ENCODE assay signal across 12 cellular contexts in genomic region chr1:165884690-165885304, GRCh38. TPM values are rescaled to one million over a fixed set of nuclear protein-coding genes. Genes with fewer than 3 reads are reported as not detected.
DNase-seq lines count a peak whose midpoint lies in the region; ATAC-seq, FAIRE-seq and TF ChIP-seq lines count a peak whose summit lies in the region.
"Had no signal": no experiment of that assay in that cellular context is flagged by ENCODE, and none has a peak within 500 bp of the region (broad histone marks: within the 10 kb centered on the region; RNA-seq: fewer than 3 reads in every experiment).

No MANE protein-coding gene starts in this region.

- in situ Hi-C loops in GM12878 (cut with MboI) = loop anchor here (5.0 kb wide), 2 partner anchors 37 to 117 kb away; partner anchors contain the start of gene TMCO1

- no peak overlapping the region for H3K27ac Mint-ChIP-seq in naive thymus-derived CD4-positive, alpha-beta T cell
- no peak overlapping the region for H3K27ac Mint-ChIP-seq in stimulated activated effector memory CD8-positive, alpha-beta T cell treated with anti-CD3 and anti-CD28 coated beads, Interleukin-12 subunit alpha, Interleukin-12 subunit beta, amount 100 ng/mL, for 72 hours
- H3K27ac Mint-ChIP-seq: activated T-helper 2 cell treated with anti-CD3 and anti-CD28 coated beads, Interferon-gamma antibody, Interleukin-2, Interleukin-4, amounts not matched to agents 10 μg/mL and 5 μg/mL and 100 μg/mL, durations not matched to agents 14 hours and 24 hours and 36 hours had no signal

- peaks cover 0 to 41% (median 3%) of the 10 kb centered on the region in 7 donors for H3K4me1 Mint-ChIP-seq in naive thymus-derived CD4-positive, alpha-beta T cell
- H3K4me1 Mint-ChIP-seq in stimulated activated effector memory CD8-positive, alpha-beta T cell treated with anti-CD3 and anti-CD28 coated beads, Interleukin-12 subunit alpha, Interleukin-12 subunit beta, amount 100 ng/mL, for 72 hours = peaks cover 20% of the 10 kb centered on the region

- H3K9me3 ChIP-seq in DND-41 (ENCODE audit: insufficient read depth, low read length, severe bottlenecking) = no peaks in the 10 kb centered on the region
- H3K9me3 ChIP-seq in GM12878 (replicated peaks; ENCODE audit: control insufficient read depth, insufficient read depth, low read length) = no peaks in the 10 kb centered on the region
- no peaks in the 10 kb centered on the region for H3K9me3 ChIP-seq in naive thymus-derived CD4-positive, alpha-beta T cell (ENCODE audit: control insufficient read depth in 2 of 3, low read length in 3 of 3)

- 62% methylated on average over 5 of the region's 5 CpGs for WGBS in GM12878 (ENCODE audit: insufficient coverage, insufficient replicate concordance, low lambda C conversion rate, missing lambda C conversion rate)

- H3K4me1 ChIP-seq in DND-41 (ENCODE audit: insufficient read depth, low read length) = peaks cover 26% of the 10 kb centered on the region
- peaks cover 53% of the 10 kb centered on the region for H3K4me1 ChIP-seq in GM12878 (ENCODE audit: control insufficient read depth, insufficient read depth, low read length)
- no peaks in the 10 kb centered on the region for H3K4me1 ChIP-seq in naive thymus-derived CD4-positive, alpha-beta T cell (ENCODE audit: control insufficient read depth in 2 of 2, insufficient read depth in 2 of 2, low read length in 2 of 2)

- H3K4me3 Mint-ChIP-seq in naive thymus-derived CD4-positive, alpha-beta T cell = no peak overlapping the region
- no peak overlapping the region for H3K4me3 Mint-ChIP-seq in stimulated activated effector memory CD8-positive, alpha-beta T cell treated with anti-CD3 and anti-CD28 coated beads, Interleukin-12 subunit alpha, Interleukin-12 subunit beta, amount 100 ng/mL, for 72 hours

- H3K9ac ChIP-seq in DND-41 (ENCODE audit: low read depth, low read length) (no peak overlapping the region), GM12878 (ENCODE audit: control insufficient read depth, insufficient read depth, low read length) (no peak overlapping the region)

- H3K4me3 ChIP-seq in DND-41 (ENCODE audit: low read depth in 1 of 2, low read length in 2 of 2) = no peak overlapping the region
- no peak overlapping the region for H3K4me3 ChIP-seq in HL-60 (replicated peaks; ENCODE audit: insufficient read depth, low read length)
- no peak overlapping the region for H3K4me3 ChIP-seq in GM12878
- H3K4me3 ChIP-seq in naive thymus-derived CD4-positive, alpha-beta T cell (ENCODE audit: low read length) = no peak overlapping the region
- H3K4me3 ChIP-seq: coronary artery, K562 had no signal

- no TSS peak for BruUV-seq in GM12878 (replicated peaks; lab: Mats Ljungman, UMichigan)

- RAD21 ChIA-PET in GM12878 (lab: Charles Lee; ENCODE audit: unreplicated experiment) = interaction anchor here (0.8 to 4.9 kb wide), 16 partner anchors 10 to 283 kb away, joined by 3 to 37 read pairs (median 4); partner anchors contain the start of gene TMCO1

- H2AFZ ChIP-seq in DND-41 (ENCODE audit: low read depth, low read length) (no peak overlapping the region), GM12878 (ENCODE audit: control insufficient read depth, low read depth, low read length) (no peak overlapping the region)

- intact Hi-C loops in GM12878 (cut with micrococcal nuclease; ENCODE audit: unreplicated experiment) = loop anchor here (5.0 kb wide), 1 partner anchor 42 kb away; no protein-coding TSS in a partner anchor
- intact Hi-C loops in naive thymus-derived CD4-positive, alpha-beta T cell (cut with micrococcal nuclease) = no loop called here

- H3K36me3 ChIP-seq in DND-41 (ENCODE audit: insufficient read depth, low read length) (peaks cover 44% of the 10 kb centered on the region), GM12878 (ENCODE audit: control insufficient read depth in 2 of 2, insufficient read depth in 2 of 2, low read length in 1 of 2) (no peaks in the 10 kb centered on the region; a peak in 2 of 4 replicates)
- no peaks in the 10 kb centered on the region for H3K36me3 ChIP-seq in naive thymus-derived CD4-positive, alpha-beta T cell (ENCODE audit: control insufficient read depth in 2 of 3, insufficient read depth in 3 of 3, low read length in 3 of 3)

- no peak for TF ChIP-seq EP300 in GM12878 (IDR thresholded peaks at IDR 0.05; ENCODE audit: borderline replicate concordance in 1 of 2, control insufficient read depth in 1 of 2, low read depth in 2 of 2, low read length in 2 of 2)

- H3K79me2 ChIP-seq in DND-41 (ENCODE audit: insufficient read depth, low read length) = peaks cover 100% of the 10 kb centered on the region
- H3K79me2 ChIP-seq in GM12878 (ENCODE audit: control insufficient read depth, insufficient read depth, low read length) = peaks cover 89% of the 10 kb centered on the region

- H3K27me3 Mint-ChIP-seq in naive thymus-derived CD4-positive, alpha-beta T cell = no peaks in the 10 kb centered on the region

- H4K20me1 ChIP-seq in DND-41 (ENCODE audit: insufficient read depth, low read length) (peaks cover 95% of the 10 kb centered on the region), GM12878 (ENCODE audit: control insufficient read depth, insufficient read depth) (no peaks in the 10 kb centered on the region)

- H3K4me2 ChIP-seq in DND-41 (ENCODE audit: insufficient read depth, low read length) = no peak overlapping the region
- H3K4me2 ChIP-seq in GM12878 (ENCODE audit: control insufficient read depth, insufficient read depth) = peak overlapping the region; percentile 20

- no peak for FAIRE-seq in GM12878 (lab: Jason Lieb, UNC)
- FAIRE-seq: K562 had no signal

- no peak for TF ChIP-seq CTCF in DND-41 (IDR thresholded peaks at IDR 0.05; ENCODE audit: borderline replicate concordance, extremely low read depth, low read length, poor library complexity, severe bottlenecking)
- TF ChIP-seq CTCF in HL-60 (IDR thresholded peaks at IDR 0.05; ENCODE audit: insufficient read depth, low read length) = no peak
- TF ChIP-seq CTCF in GM12878 (IDR thresholded peaks at IDR 0.05 in 2 of 3, conservative IDR thresholded peaks at IDR 0.05 in 1 of 3; ENCODE audit: control insufficient read depth in 2 of 3, extremely low read depth in 1 of 3, insufficient read depth in 1 of 3, low read depth in 3 of 3, low read length in 3 of 3) = no peak

- TF ChIP-seq RAD21 in GM12878 (IDR thresholded peaks at IDR 0.05; ENCODE audit: insufficient read depth, low read depth, low read length) = no peak

- DNase-seq in DND-41 (no peak), HL-60 (ENCODE audit: low read depth in 1 of 2, low spot score in 1 of 2) (peak; percentile 29 to 80), GM12878 (ENCODE audit: low read depth, low spot score) (no peak), DMS 273 (lab: John Stamatoyannopoulos, UW; ENCODE audit: unreplicated experiment) (no peak), NCI-H524 treated with DMSO at 0.1 percent for 48 hours (lab: John Stamatoyannopoulos, UW) (no peak)
- DNase-seq in naive thymus-derived CD4-positive, alpha-beta T cell = no peak
- no peak for DNase-seq in stimulated activated CD8-positive, alpha-beta memory T cell treated with anti-CD3 and anti-CD28 coated beads, Interleukin-4, amount 100 ng/mL, for 48 hours
- DNase-seq in stimulated activated effector memory CD8-positive, alpha-beta T cell treated with anti-CD3 and anti-CD28 coated beads, Interleukin-12 subunit alpha, Interleukin-12 subunit beta, amount 100 ng/mL, for 72 hours (ENCODE audit: low spot score in 2 of 2) = no peak
- DNase-seq: activated CD4-positive, CD25-positive, alpha-beta regulatory T cell had no signal

- ATAC-seq in DND-41 (ENCODE audit: insufficient read depth, low read depth) = no peak
- ATAC-seq in GM12878 = peak; percentile 70
- peak; percentile 74 for ATAC-seq in naive thymus-derived CD4-positive, alpha-beta T cell
- ATAC-seq in stimulated activated effector memory CD8-positive, alpha-beta T cell treated with anti-CD3 and anti-CD28 coated beads, Interleukin-12 subunit alpha, Interleukin-12 subunit beta, amount 100 ng/mL, for 72 hours = no peak

- H3K9me3 Mint-ChIP-seq in naive thymus-derived CD4-positive, alpha-beta T cell = no peaks in the 10 kb centered on the region
- no peaks in the 10 kb centered on the region for H3K9me3 Mint-ChIP-seq in stimulated activated effector memory CD8-positive, alpha-beta T cell treated with anti-CD3 and anti-CD28 coated beads, Interleukin-12 subunit alpha, Interleukin-12 subunit beta, amount 100 ng/mL, for 72 hours
- H3K9me3 Mint-ChIP-seq: activated T-helper 2 cell treated with anti-CD3 and anti-CD28 coated beads, Interferon-gamma antibody, Interleukin-2, Interleukin-4, amounts not matched to agents 10 μg/mL and 5 μg/mL and 100 μg/mL, durations not matched to agents 14 hours and 24 hours and 36 hours had no signal

- TF ChIP-seq POLR2A in GM12878 (IDR thresholded peaks at IDR 0.05; ENCODE audit: low read depth, low read length) = no peak

- peaks cover 0 to 4% (median 0%) of the 10 kb centered on the region in 5 donors for H3K36me3 Mint-ChIP-seq in naive thymus-derived CD4-positive, alpha-beta T cell
- peaks cover 5% of the 10 kb centered on the region for H3K36me3 Mint-ChIP-seq in stimulated activated effector memory CD8-positive, alpha-beta T cell treated with anti-CD3 and anti-CD28 coated beads, Interleukin-12 subunit alpha, Interleukin-12 subunit beta, amount 100 ng/mL, for 72 hours

- CTCF ChIA-PET in GM12878 (lab: Yijun Ruan, JAX) = interaction anchor here (0.8 to 3.1 kb wide), 17 partner anchors 9 to 284 kb away, joined by 3 to 18 read pairs (median 5); partner anchors contain the start of genes ALDH9A1, TMCO1 and UCK2
- CTCF ChIA-PET in naive thymus-derived CD4-positive, alpha-beta T cell (lab: Charles Lee) = interaction anchor here (1.0 kb wide), 1 partner anchor 45 kb away, joined by 3 read pairs; no protein-coding TSS in a partner anchor

- 0 out of 2 replicates have a peak overlapping the region, but pooled peaks have one; percentile 6 for H3K27ac ChIP-seq in DND-41 (ENCODE audit: low read length)
- peak overlapping the region; percentile 63 for H3K27ac ChIP-seq in HL-60 (replicated peaks)
- H3K27ac ChIP-seq in GM12878 (ENCODE audit: control insufficient read depth, insufficient read depth) = peak overlapping the region; percentile 64
- H3K27ac ChIP-seq in naive thymus-derived CD4-positive, alpha-beta T cell (ENCODE audit: low read depth, low read length) = no peak overlapping the region
- H3K27ac ChIP-seq: coronary artery had no signal

- SMC1A ChIA-PET in GM12878 (lab: Charles Lee; ENCODE audit: uncharacterized antibody, unreplicated experiment) = interaction anchor here (0.6 to 5.8 kb wide), 26 partner anchors 8 to 283 kb away, joined by 3 to 49 read pairs (median 8); partner anchors contain the start of gene TMCO1

- POLR2A ChIA-PET in GM12878 (lab: Charles Lee) = interaction anchor here (0.9 to 2.6 kb wide), 8 partner anchors 9 to 286 kb away, joined by 3 to 16 read pairs (median 5); no protein-coding TSS in a partner anchor
- POLR2A ChIA-PET in naive thymus-derived CD4-positive, alpha-beta T cell (lab: Charles Lee) = interaction anchor here (1.2 kb wide), 1 partner anchor 14 kb away, joined by 4 read pairs; no protein-coding TSS in a partner anchor

- H3K27me3 ChIP-seq in DND-41 (ENCODE audit: insufficient read depth, low read length, poor library complexity) = no peaks in the 10 kb centered on the region
- H3K27me3 ChIP-seq in HL-60 (ENCODE audit: insufficient read depth, poor library complexity, severe bottlenecking) = no peaks in the 10 kb centered on the region
- no peaks in the 10 kb centered on the region for H3K27me3 ChIP-seq in GM12878 (replicated peaks in 1 of 2; ENCODE audit: control insufficient read depth in 2 of 2, insufficient read depth in 2 of 2, low read length in 1 of 2)
- H3K27me3 ChIP-seq in naive thymus-derived CD4-positive, alpha-beta T cell (ENCODE audit: control insufficient read depth in 2 of 2, insufficient read depth in 2 of 2, low read length in 2 of 2) = no peaks in the 10 kb centered on the region

RNA-seq across cellular contexts. Expression of gene UCK2, which starts 57.4 kb away (rescaled TPM):
- total RNA-seq in GM12878 (2013; cell fraction: nucleolus; rRNA removed) = 49.7 and 55.2 TPM in 2 replicates
- 99.9 and 105 TPM in 2 replicates for total RNA-seq in GM12878 (2014; rRNA removed)
- 55.3 and 57.0 TPM in 2 replicates for total RNA-seq in GM12878 (2014; rRNA removed; fragmentation: Illumina TruSeq; extraction: Trizol)
- total RNA-seq in GM12878 (2021) = 70.9 and 74.0 TPM in 2 replicates
- 35.8 TPM for polyA plus RNA-seq in GM12878 (2011; ENCODE audit: low read depth)
- 79.0 and 95.4 TPM in 2 replicates for polyA plus RNA-seq in GM12878 (2011; rRNA removed)
- 117 and 130 TPM in 2 replicates for polyA plus RNA-seq in GM12878 (2011; cell fraction: cytosol; rRNA removed)
- polyA plus RNA-seq in GM12878 (2011; cell fraction: nucleus; rRNA removed) = 66.9 and 67.2 TPM in 2 replicates
- polyA plus RNA-seq in GM12878 (2012) = 34.8 and 36.4 TPM in 2 replicates
- 59.0 and 70.7 TPM in 2 replicates for polyA plus RNA-seq in GM12878 (2014; fragmentation: Illumina TruSeq; extraction: Trizol)
- 10 to 100 TPM; 67.0 to 74.3 TPM for polyA plus RNA-seq in GM12878 (2014; fragmentation: Nextera tagmentation; extraction: Ambion mirVana)
- polyA plus RNA-seq in GM12878 (2014; rRNA removed) = 96.3 and 97.0 TPM in 2 replicates
- polyA plus RNA-seq in GM12878 (2016; fragmentation: Nextera tagmentation; extraction: Ambion mirVana) = 100 to 1,000 TPM in 1 of 2 experiments, 10 to 100 TPM in 1; 97.6 to 106 TPM
- polyA minus RNA-seq in GM12878 (2011; rRNA and poly(A)+ RNA removed) = 129 and 137 TPM in 2 replicates
- 42.0 and 46.0 TPM in 2 replicates for polyA minus RNA-seq in GM12878 (2011; cell fraction: cytosol; rRNA and poly(A)+ RNA removed)
- polyA minus RNA-seq in GM12878 (2011; cell fraction: nucleus; rRNA and poly(A)+ RNA removed) = 27.6 and 52.4 TPM in 2 replicates
- total RNA-seq in naive thymus-derived CD4-positive, alpha-beta T cell = 10 to 100 TPM in 1 of 5 experiments, 1 to 10 TPM in 2, under 1 TPM in 2; 0.89 to 32.7 (median 1.2) TPM
- polyA plus RNA-seq in naive thymus-derived CD4-positive, alpha-beta T cell = 1 to 10 TPM; 1.0 to 1.2 TPM

Comparison
In these comparisons a context has a peak if more than half of its experiments do, and no peak if none do; other contexts are left out.
1. ATAC-seq: peak in GM12878 (single experiment) and naive thymus-derived CD4-positive, alpha-beta T cell (single experiment); none in DND-41 (single experiment) and stimulated activated effector memory CD8-positive, alpha-beta T cell treated with anti-CD3 and anti-CD28 coated beads, Interleukin-12 subunit alpha, Interleukin-12 subunit beta, amount 100 ng/mL, for 72 hours (single experiment).
2. DNase-seq: peak in HL-60 (2 of 2); none in DND-41 (single experiment), GM12878 (single experiment), naive thymus-derived CD4-positive, alpha-beta T cell (0 of 9), DMS 273 (single experiment), NCI-H524 treated with DMSO at 0.1 percent for 48 hours (single experiment), stimulated activated CD8-positive, alpha-beta memory T cell treated with anti-CD3 and anti-CD28 coated beads, Interleukin-4, amount 100 ng/mL, for 48 hours (single experiment) and stimulated activated effector memory CD8-positive, alpha-beta T cell treated with anti-CD3 and anti-CD28 coated beads, Interleukin-12 subunit alpha, Interleukin-12 subunit beta, amount 100 ng/mL, for 72 hours (0 of 2).